ENCODE assay signal across 8 cellular contexts in genomic region chr2:219228745-219229374, GRCh38. TPM values are rescaled to one million over a fixed set of nuclear protein-coding genes. Genes with fewer than 3 reads are reported as not detected.
A peak's percentile ranks its signal among the peaks of the same experiment; 100 is the strongest.
DNase-seq lines count a peak whose midpoint lies in the region; ATAC-seq and TF ChIP-seq lines count a peak whose summit lies in the region.

No MANE protein-coding gene starts in this region.

- TF ChIP-seq CTCF in astrocyte of the spinal cord (IDR thresholded peaks at IDR 0.05; ENCODE audit: low read depth, low read length), result no peak

- H3K27me3 ChIP-seq in layer of hippocampus (ENCODE audit: control insufficient read depth, insufficient read depth, low read length), result no peaks in the 10 kb centered on the region

- ATAC-seq in GM19395 (IDR thresholded peaks at IDR 0.05; ENCODE audit: unreplicated experiment) (peak; percentile 45), HG03442 (IDR thresholded peaks at IDR 0.05; ENCODE audit: unreplicated experiment) (peak; percentile 36)

- peak overlapping the region; percentile 85 for H3K4me3 ChIP-seq in astrocyte of the spinal cord (ENCODE audit: low read depth, low read length)

- in situ Hi-C loops in astrocyte of the spinal cord (cut with HindIII; ENCODE audit: low sequenced_read_pairs), result no loop called here

- peak overlapping the region; percentile 98 for H3K27ac ChIP-seq in layer of hippocampus (ENCODE audit: low read depth, low read length)
- peak overlapping the region; percentile 85 for H3K27ac ChIP-seq in temporal lobe (ENCODE audit: low read depth, low read length)

- DNase-seq in Ammon's horn (ENCODE audit: low spot score), result peak; percentile 35
- DNase-seq in astrocyte of the spinal cord (ENCODE audit: low read depth, low spot score), result no peak
- DNase-seq in NCI-H526 (lab: John Stamatoyannopoulos, UW), result no peak
- no peak for DNase-seq in NCI-H187 (lab: John Stamatoyannopoulos, UW)

RNA-seq across cellular contexts. Expression of gene ATG9A, which starts 0.6 kb away (rescaled TPM):
- 22.4 TPM for total RNA-seq in temporal lobe

RNA-seq across cellular contexts. Expression of gene ANKZF1, which starts 0.7 kb away (rescaled TPM):
- total RNA-seq in temporal lobe, result 25.3 TPM

RNA-seq across cellular contexts. Expression of gene ABCB6, which starts 10.1 kb away (rescaled TPM):
- 17.7 TPM for total RNA-seq in temporal lobe

RNA-seq across cellular contexts. Expression of gene GLB1L, which starts 16.4 kb away (rescaled TPM):
- 3.4 TPM for total RNA-seq in temporal lobe

RNA-seq across cellular contexts. Expression of gene STK16, which starts 16.4 kb away (rescaled TPM):
- 13.0 TPM for total RNA-seq in temporal lobe
